Comparison of ENCODE assay signal across 39 cellular contexts in the genomic region with DNA sequence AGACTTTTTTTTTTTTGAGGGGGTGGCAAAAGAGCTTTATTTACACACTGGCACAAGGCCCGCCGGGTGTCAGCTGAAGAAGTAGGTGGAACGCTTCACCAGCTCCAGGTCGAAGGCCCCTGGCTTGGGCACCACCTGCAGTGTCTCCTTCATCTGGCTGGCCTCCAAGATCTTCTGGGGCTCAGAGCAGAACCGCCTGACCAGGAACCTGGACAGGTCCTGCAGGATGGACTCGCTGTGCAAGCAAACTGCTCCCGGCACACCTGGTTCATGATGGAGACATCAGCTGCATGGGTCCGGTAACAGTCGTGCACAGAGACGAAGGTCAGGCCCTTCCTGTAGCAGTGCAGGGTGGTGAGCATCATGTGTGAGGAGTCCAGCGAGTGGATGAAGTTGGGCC. TPM values are rescaled to one million over a fixed set of nuclear protein-coding genes. Genes with fewer than 3 reads are reported as not detected.
"Had no signal": no experiment of that assay in that cellular context is flagged by ENCODE, and none has a peak within 500 bp of the region (broad histone marks: within the 10 kb centered on the region; RNA-seq: fewer than 3 reads in every experiment).

No MANE protein-coding gene starts in this region.

- ATAC-seq: activated CD8-positive, alpha-beta T cell treated with anti-CD3 and anti-CD28 coated beads for 36 hours; PC-3; Right ventricle myocardium inferior; SK-N-SH treated with all-trans-retinoic acid at 6 μM for 48 hours; T-cell had no signal

- H3K27me3 ChIP-seq: ascending aorta, Peyer's patch had no signal

- DNase-seq: activated B cell treated with CpG ODN at 0.5 μM for 24 hours; activated CD4-positive, alpha-beta T cell treated with anti-CD3 and anti-CD28 coated beads for 4 hours; activated CD4-positive, alpha-beta T cell treated with anti-CD3 and anti-CD28 coated beads, Interleukin-2, amount 50 U/mL, for 4 hours; activated CD4-positive, CD25-positive, alpha-beta regulatory T cell treated with anti-CD3 and anti-CD28 coated beads, Interleukin-2, amount 50 U/mL, for 72 hours; activated CD8-positive, alpha-beta T cell treated with anti-CD3 and anti-CD28 coated beads for 36 hours; activated gamma-delta T cell; activated naive CD4-positive, alpha-beta T cell treated with Interleukin-2 at 50 U/mL for 16 hours; activated naive CD8-positive, alpha-beta T cell treated with anti-CD3 and anti-CD28 coated beads, Interleukin-2, amount 10 ng/mL, durations not matched to agents 7 days and 5 days; activated T-cell treated with anti-CD3 and anti-CD28 coated beads, Interleukin-2, amount 50 U/mL, for 24 hours; amygdala; Kasumi-1; KG1; MM.1S; MV-4-11; NCI-H1092; NCI-H1436 treated with DMSO at 0.1 percent for 48 hours; NCI-H1694 treated with DMSO at 0.1 percent for 48 hours; NCI-H2081; NCI-H2171 treated with DMSO at 0.1 percent for 48 hours; NCI-H2227 treated with DMSO at 0.1 percent for 48 hours; NCI-H446 treated with DMSO at 0.1 percent for 48 hours; NCI-H524; NCI-H69; NCI-H82; NK-92 treated with Interleukin-12 subunit alpha and Interleukin-12 subunit beta, amount 100 ng/mL, for 24 hours; PC-3; Peyer's patch; SIG-M5; T-cell; T-helper 2 cell; T-helper 9 cell had no signal

- H3K4me1 ChIP-seq: ascending aorta, Peyer's patch had no signal

- H3K4me3 ChIP-seq: ascending aorta, Peyer's patch had no signal

- H3K36me3 ChIP-seq: ascending aorta, Peyer's patch had no signal

- H3K9me3 ChIP-seq: Peyer's patch had no signal

- H3K27ac ChIP-seq: ascending aorta, Peyer's patch, RWPE1, VCaP had no signal

RNA-seq across cellular contexts. Expression of gene CYP4F2, which starts 4.4 kb away (rescaled TPM):
- total RNA-seq: activated B cell treated with CpG ODN at 0.5 μM for 24 hours; activated T-helper 2 cell treated with anti-CD3 and anti-CD28 coated beads, Interferon-gamma antibody, Interleukin-2, Interleukin-4, amounts not matched to agents 10 μg/mL and 5 μg/mL and 100 μg/mL, durations not matched to agents 14 hours and 24 hours and 36 hours; cardiac septum; PC-3; Right ventricle myocardium inferior; SK-MEL-5 had no signal

RNA-seq across cellular contexts. Expression of gene CYP4F11, which starts 32.1 kb away (rescaled TPM):
- total RNA-seq: activated B cell treated with CpG ODN at 0.5 μM for 24 hours; activated CD8-positive, alpha-beta T cell treated with anti-CD3 and anti-CD28 coated beads for 36 hours; activated naive CD8-positive, alpha-beta T cell treated with anti-CD3 and anti-CD28 coated beads, Interleukin-2, amount 10 ng/mL, durations not matched to agents 7 days and 5 days; activated T-helper 2 cell treated with anti-CD3 and anti-CD28 coated beads, Interferon-gamma antibody, Interleukin-2, Interleukin-4, amounts not matched to agents 10 μg/mL and 5 μg/mL and 100 μg/mL, durations not matched to agents 14 hours and 24 hours and 36 hours had no signal

RNA-seq across cellular contexts. Expression of gene OR10H4, which starts 46.6 kb away (rescaled TPM):
- total RNA-seq: activated B cell treated with CpG ODN at 0.5 μM for 24 hours; activated CD8-positive, alpha-beta T cell treated with anti-CD3 and anti-CD28 coated beads for 36 hours; activated naive CD8-positive, alpha-beta T cell treated with anti-CD3 and anti-CD28 coated beads, Interleukin-2, amount 10 ng/mL, durations not matched to agents 7 days and 5 days; activated T-helper 2 cell treated with anti-CD3 and anti-CD28 coated beads, Interferon-gamma antibody, Interleukin-2, Interleukin-4, amounts not matched to agents 10 μg/mL and 5 μg/mL and 100 μg/mL, durations not matched to agents 14 hours and 24 hours and 36 hours; ascending aorta; cardiac septum; PC-3; Peyer's patch; Right ventricle myocardium inferior; SK-MEL-5; T-cell had no signal
